In the genomic region with DNA sequence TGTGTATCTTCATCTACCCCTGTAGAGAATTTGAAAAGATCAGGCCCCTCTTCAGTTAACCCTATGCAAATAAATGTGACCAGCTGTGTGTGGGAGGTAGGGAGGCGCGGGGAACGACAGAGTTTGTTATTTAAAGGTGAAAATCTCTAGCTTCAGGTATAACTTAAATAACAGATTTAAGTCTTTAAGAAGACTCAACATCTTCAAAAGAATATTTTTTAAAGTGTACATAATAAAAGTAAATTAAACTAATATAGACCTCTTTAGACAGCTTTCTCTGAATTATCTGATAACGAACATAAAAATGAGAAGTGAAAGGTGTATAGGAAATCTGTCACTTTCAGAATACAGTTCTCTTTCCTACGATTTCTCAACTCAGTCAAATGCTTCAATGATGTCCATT, we compare ENCODE assay signal across 12 cellular contexts. TPM values are rescaled to one million over a fixed set of nuclear protein-coding genes. Genes with fewer than 3 reads are reported as not detected.
DNase-seq lines count a peak whose midpoint lies in the region; ATAC-seq and TF ChIP-seq lines count a peak whose summit lies in the region.
"Had no signal": no experiment of that assay in that cellular context is flagged by ENCODE, and none has a peak within 500 bp of the region (broad histone marks: within the 10 kb centered on the region; RNA-seq: fewer than 3 reads in every experiment).

No MANE protein-coding gene starts in this region.

- H3K27ac Mint-ChIP-seq in neural progenitor cell: no peak overlapping the region
- H3K27ac Mint-ChIP-seq: naive thymus-derived CD4-positive, alpha-beta T cell had no signal

- H3K9me3 Mint-ChIP-seq in neural progenitor cell: no peaks in the 10 kb centered on the region

- H3K79me2 ChIP-seq in neural progenitor cell (ENCODE audit: low read depth): no peaks in the 10 kb centered on the region

- H3K9ac ChIP-seq in neural progenitor cell: no peak overlapping the region

- no peak overlapping the region for H3K27ac ChIP-seq in neural progenitor cell
- H3K27ac ChIP-seq: C4-2B, spleen had no signal

- peaks cover 6% of the 10 kb centered on the region for H3K36me3 Mint-ChIP-seq in neural progenitor cell

- H3K4me3 ChIP-seq in neural progenitor cell: no peak overlapping the region

- H3K36me3 ChIP-seq in neural progenitor cell: peaks cover 9% of the 10 kb centered on the region

- H3K4me1 Mint-ChIP-seq in neural progenitor cell: no peaks in the 10 kb centered on the region
- H3K4me1 Mint-ChIP-seq: naive thymus-derived CD4-positive, alpha-beta T cell had no signal

- TF ChIP-seq CTCF in neural progenitor cell (IDR thresholded peaks at IDR 0.05): no peak

- no peaks in the 10 kb centered on the region for H3F3A ChIP-seq in neural progenitor cell (ENCODE audit: low read depth)

- ATAC-seq in GM18519 (IDR thresholded peaks at IDR 0.05; ENCODE audit: low FRiP score, unreplicated experiment) (peak; percentile 83), GM21447 (IDR thresholded peaks at IDR 0.05; ENCODE audit: unreplicated experiment) (peak; percentile 94), HG03045 (IDR thresholded peaks at IDR 0.05; ENCODE audit: unreplicated experiment) (peak; percentile 88)
- ATAC-seq: naive thymus-derived CD4-positive, alpha-beta T cell had no signal

- H3K4me1 ChIP-seq in neural progenitor cell: no peaks in the 10 kb centered on the region

- no peaks in the 10 kb centered on the region for H3K9me3 ChIP-seq in neural progenitor cell (ENCODE audit: low read depth)

- no peaks in the 10 kb centered on the region for H4K20me1 ChIP-seq in neural progenitor cell (ENCODE audit: low read depth)

- no peak overlapping the region for H3K4me2 ChIP-seq in neural progenitor cell

- no peaks in the 10 kb centered on the region for H3K27me3 Mint-ChIP-seq in neural progenitor cell (ENCODE audit: insufficient read depth, low read depth)
- H3K27me3 Mint-ChIP-seq: naive thymus-derived CD4-positive, alpha-beta T cell had no signal

- no peak overlapping the region for H3K4me3 Mint-ChIP-seq in neural progenitor cell
- H3K4me3 Mint-ChIP-seq: naive thymus-derived CD4-positive, alpha-beta T cell had no signal

- peak; percentile 64 for DNase-seq in NAMALWA (ENCODE audit: low spot score)
- no peak for DNase-seq in GOT3 (lab: John Stamatoyannopoulos, UW)
- DNase-seq in neural progenitor cell (ENCODE audit: low spot score): no peak
- no peak for DNase-seq in CD1c-positive myeloid dendritic cell (ENCODE audit: extremely low spot score)
- DNase-seq in NCI-H2107 treated with DMSO at 0.1 percent for 48 hours (lab: John Stamatoyannopoulos, UW; ENCODE audit: unreplicated experiment): no peak
- DNase-seq: naive thymus-derived CD4-positive, alpha-beta T cell; NCI-H2227 treated with DMSO at 0.1 percent for 48 hours; spleen had no signal

- no peak overlapping the region for H2AFZ ChIP-seq in neural progenitor cell (replicated peaks)

- no peaks in the 10 kb centered on the region for H3K27me3 ChIP-seq in neural progenitor cell
- H3K27me3 ChIP-seq: spleen had no signal

RNA-seq across cellular contexts. Expression of a gene that starts 16.0 kb away (rescaled TPM):
- not detected in 2 replicates for total RNA-seq in neural progenitor cell (ENCODE audit: low replicate concordance)
- total RNA-seq: naive thymus-derived CD4-positive, alpha-beta T cell; spleen had no signal
